In genomic region chr13:40536443-40537113, GRCh38 we compare ENCODE assay signal across 14 cellular contexts.
A peak's percentile ranks its signal among the peaks of the same experiment; 100 is the strongest.
DNase-seq lines count a peak whose midpoint lies in the region; ATAC-seq and TF ChIP-seq lines count a peak whose summit lies in the region.
"Had no signal": no experiment of that assay in that cellular context is flagged by ENCODE, and none has a peak within 500 bp of the region (broad histone marks: within the 10 kb centered on the region; RNA-seq: fewer than 3 reads in every experiment).

No MANE protein-coding gene starts in this region.

- H3K27me3 Mint-ChIP-seq in activated T-cell treated with anti-CD3 and anti-CD28 coated beads, Interleukin-2, amount 50 U/mL, for 24 hours: no peaks in the 10 kb centered on the region
- no peaks in the 10 kb centered on the region for H3K27me3 Mint-ChIP-seq in type B pancreatic cell
- H3K27me3 Mint-ChIP-seq: activated CD4-positive, alpha-beta T cell treated with anti-CD3 and anti-CD28 coated beads, Interleukin-2, amount 10 ng/mL, durations not matched to agents 24 days and 14 days had no signal

- POLR2A ChIA-PET in GM10248 (lab: Yijun Ruan, JAX): interaction anchor here (0.7 kb wide), 1 partner anchor 65 kb away, joined by 9 read pairs; no protein-coding TSS in a partner anchor

- TF ChIP-seq CTCF in adrenal gland (IDR thresholded peaks at IDR 0.05) (no peak), type B pancreatic cell (conservative IDR thresholded peaks at IDR 0.05) (no peak), GM10248 (IDR thresholded peaks at IDR 0.05; ENCODE audit: control extremely low read depth, extremely low read depth, low read depth, missing control alignments) (no peak)

- no peak overlapping the region for H3K4me3 ChIP-seq in adrenal gland
- H3K4me3 ChIP-seq: spleen had no signal

- peak; percentile 91 for ATAC-seq in left lobe of liver
- no peak for ATAC-seq in HG03135 (IDR thresholded peaks at IDR 0.05; ENCODE audit: unreplicated experiment)

- no peak for DNase-seq in activated T-cell treated with anti-CD3 and anti-CD28 coated beads, Interleukin-2, amount 50 U/mL, for 24 hours
- no peak for DNase-seq in activated T-cell treated with anti-CD3 and anti-CD28 coated beads for 4 hours
- DNase-seq in adrenal gland: peak in 4 of 7 donors; percentile 26 to 71 (median 46)
- DNase-seq in left lobe of liver (ENCODE audit: low spot score): peak; percentile 89
- no peak for DNase-seq in type B pancreatic cell (ENCODE audit: extremely low spot score, unreplicated experiment)
- DNase-seq in GM10248 (ENCODE audit: extremely low spot score): no peak
- no peak for DNase-seq in SKM-1 treated with dmso at 0.1 percent for 144 hours (lab: John Stamatoyannopoulos, UW; ENCODE audit: unreplicated experiment)
- DNase-seq: activated CD4-positive, alpha-beta T cell treated with anti-CD3 and anti-CD28 coated beads, Interleukin-2, amount 10 ng/mL, durations not matched to agents 24 days and 14 days; central memory CD4-positive, alpha-beta T cell; immature natural killer cell; nephron progenitor cell; NK-92 treated with Interleukin-12 subunit alpha and Interleukin-12 subunit beta, amount 100 ng/mL, for 24 hours; spleen had no signal

- intact Hi-C loops in adrenal gland (cut with DNase I): no loop called here

- no peak overlapping the region for H3K4me3 Mint-ChIP-seq in activated T-cell treated with anti-CD3 and anti-CD28 coated beads, Interleukin-2, amount 50 U/mL, for 24 hours
- H3K4me3 Mint-ChIP-seq in type B pancreatic cell: no peak overlapping the region
- H3K4me3 Mint-ChIP-seq: activated CD4-positive, alpha-beta T cell treated with anti-CD3 and anti-CD28 coated beads, Interleukin-2, amount 10 ng/mL, durations not matched to agents 24 days and 14 days; immature natural killer cell; nephron progenitor cell had no signal

- H3K4me1 ChIP-seq in adrenal gland (replicated peaks in 1 of 2): peaks cover 0 to 11% of the 10 kb centered on the region in 2 donors

- TF ChIP-seq POLR2A in adrenal gland (IDR thresholded peaks at IDR 0.05): no peak

- no peaks in the 10 kb centered on the region for H3K9me3 ChIP-seq in adrenal gland (replicated peaks in 1 of 3)
- H3K9me3 ChIP-seq: spleen had no signal

- no peaks in the 10 kb centered on the region for H3K36me3 Mint-ChIP-seq in activated T-cell treated with anti-CD3 and anti-CD28 coated beads, Interleukin-2, amount 50 U/mL, for 24 hours (ENCODE audit: low read depth)
- no peaks in the 10 kb centered on the region for H3K36me3 Mint-ChIP-seq in type B pancreatic cell
- H3K36me3 Mint-ChIP-seq: immature natural killer cell had no signal

- H3K27me3 ChIP-seq in adrenal gland: no peaks in the 10 kb centered on the region
- H3K27me3 ChIP-seq: spleen had no signal

- H3K4me1 Mint-ChIP-seq in activated T-cell treated with anti-CD3 and anti-CD28 coated beads, Interleukin-2, amount 50 U/mL, for 24 hours (ENCODE audit: low read depth): peaks cover 20% of the 10 kb centered on the region
- H3K4me1 Mint-ChIP-seq in type B pancreatic cell (ENCODE audit: unreplicated experiment): peaks cover 20% of the 10 kb centered on the region
- H3K4me1 Mint-ChIP-seq: immature natural killer cell had no signal

- H3K36me3 ChIP-seq in adrenal gland (replicated peaks in 1 of 2): no peaks in the 10 kb centered on the region
- H3K36me3 ChIP-seq: spleen had no signal

- H3K27ac Mint-ChIP-seq in activated T-cell treated with anti-CD3 and anti-CD28 coated beads, Interleukin-2, amount 50 U/mL, for 24 hours: peak overlapping the region; percentile 33
- H3K27ac Mint-ChIP-seq in type B pancreatic cell: peak overlapping the region; percentile 41
- H3K27ac Mint-ChIP-seq: activated CD4-positive, alpha-beta T cell treated with anti-CD3 and anti-CD28 coated beads, Interleukin-2, amount 10 ng/mL, durations not matched to agents 24 days and 14 days; immature natural killer cell had no signal

- 20 to 93% (median 87%) methylated on average over 1 to 9 of the region's 9 CpGs for WGBS in adrenal gland, 4 donors

- H3K9me3 Mint-ChIP-seq in activated T-cell treated with anti-CD3 and anti-CD28 coated beads, Interleukin-2, amount 50 U/mL, for 24 hours: no peaks in the 10 kb centered on the region
- no peaks in the 10 kb centered on the region for H3K9me3 Mint-ChIP-seq in type B pancreatic cell
- H3K9me3 Mint-ChIP-seq: activated CD4-positive, alpha-beta T cell treated with anti-CD3 and anti-CD28 coated beads, Interleukin-2, amount 10 ng/mL, durations not matched to agents 24 days and 14 days; immature natural killer cell; nephron progenitor cell had no signal

- CTCF ChIA-PET in GM10248 (lab: Yijun Ruan, JAX): interaction anchor here (0.8 to 1.0 kb wide), 3 partner anchors 11 to 19 kb away, joined by 3 to 4 read pairs (median 3); no protein-coding TSS in a partner anchor

- H3K27ac ChIP-seq in adrenal gland: no peak overlapping the region
- H3K27ac ChIP-seq: spleen had no signal

Comparison
In these comparisons a context has a peak if more than half of its experiments do, and no peak if none do; other contexts are left out.
1. DNase-seq: peak in adrenal gland (4 of 7) and left lobe of liver (single experiment); none in activated T-cell treated with anti-CD3 and anti-CD28 coated beads, Interleukin-2, amount 50 U/mL, for 24 hours (single experiment), activated T-cell treated with anti-CD3 and anti-CD28 coated beads for 4 hours (single experiment), type B pancreatic cell (single experiment), GM10248 (single experiment) and SKM-1 treated with dmso at 0.1 percent for 144 hours (single experiment).